8 cellular contexts compared by ENCODE assay signal in genomic region chr1:234977891-234978396, GRCh38.
DNase-seq lines count a peak whose midpoint lies in the region; TF ChIP-seq lines count a peak whose summit lies in the region.

No MANE protein-coding gene starts in this region.

- H3K4me3 ChIP-seq in AG04450 (ENCODE audit: low read depth, low read length) (no peak overlapping the region), muscle layer of colon (ENCODE audit: low read depth in 1 of 2, low read length in 2 of 2) (no peak overlapping the region)

- no peaks in the 10 kb centered on the region for H3K36me3 ChIP-seq in muscle layer of colon (ENCODE audit: insufficient read depth, low read length)

- H3K27ac ChIP-seq in AG04450 (ENCODE audit: low read depth, low read length) (peak overlapping the region; percentile 98), muscle layer of colon (ENCODE audit: low read depth, low read length) (peak overlapping the region; percentile 4)

- no peaks in the 10 kb centered on the region for H3K27me3 ChIP-seq in AG04450 (ENCODE audit: control insufficient read depth, insufficient read depth, low read length)
- no peaks in the 10 kb centered on the region for H3K27me3 ChIP-seq in muscle layer of colon (ENCODE audit: control insufficient read depth in 1 of 2, insufficient read depth in 2 of 2, low read length in 2 of 2)

- TF ChIP-seq CTCF in AG04450 (IDR thresholded peaks at IDR 0.05; ENCODE audit: low read depth, low read length) = no peak

- POLR2A ChIA-PET in AG04450 (lab: Yijun Ruan, JAX) = interaction anchor here (1.2 to 2.9 kb wide), 4 partner anchors 8 to 70 kb away, joined by 3 to 23 read pairs (median 6); no protein-coding TSS in a partner anchor

- peaks cover 2% of the 10 kb centered on the region for H3K36me3 Mint-ChIP-seq in activated naive CD8-positive, alpha-beta T cell

- no peak overlapping the region for H3K9ac ChIP-seq in muscle layer of colon (ENCODE audit: low read length)

- peaks cover 58% of the 10 kb centered on the region for H3K4me1 Mint-ChIP-seq in activated naive CD8-positive, alpha-beta T cell (ENCODE audit: low read depth)

- CTCF ChIA-PET in AG04450 (lab: Charles Lee) = interaction anchor here (1.5 kb wide), 1 partner anchor 9 kb away, joined by 3 read pairs; no protein-coding TSS in a partner anchor

- peak overlapping the region; percentile 7 for H3K27ac Mint-ChIP-seq in activated naive CD8-positive, alpha-beta T cell

- H3K9me3 ChIP-seq in AG04450 (ENCODE audit: control insufficient read depth, insufficient read depth, low read length) = no peaks in the 10 kb centered on the region; the same call in 1 of the 2 replicates
- H3K9me3 ChIP-seq in muscle layer of colon (ENCODE audit: low read length) = no peaks in the 10 kb centered on the region

- H3K27me3 Mint-ChIP-seq in activated naive CD8-positive, alpha-beta T cell = no peaks in the 10 kb centered on the region

- H3K4me3 Mint-ChIP-seq in activated naive CD8-positive, alpha-beta T cell = no peak overlapping the region

- DNase-seq in AG04450 (ENCODE audit: low read depth, low spot score) (no peak), LoVo (ENCODE audit: low spot score) (peak; percentile 69), cerebellum (ENCODE audit: low spot score) (no peak), NCI-H187 (lab: John Stamatoyannopoulos, UW) (no peak), medulla oblongata (ENCODE audit: extremely low spot score) (no peak)
- no peak for DNase-seq in central memory CD4-positive, alpha-beta T cell

- H3K9me3 Mint-ChIP-seq in activated naive CD8-positive, alpha-beta T cell (ENCODE audit: low read depth) = no peaks in the 10 kb centered on the region

- H3K4me1 ChIP-seq in muscle layer of colon (ENCODE audit: insufficient read depth, low read length) = peaks cover 58% of the 10 kb centered on the region
